Comparison of ENCODE assay signal across 19 cellular contexts in the genomic region with DNA sequence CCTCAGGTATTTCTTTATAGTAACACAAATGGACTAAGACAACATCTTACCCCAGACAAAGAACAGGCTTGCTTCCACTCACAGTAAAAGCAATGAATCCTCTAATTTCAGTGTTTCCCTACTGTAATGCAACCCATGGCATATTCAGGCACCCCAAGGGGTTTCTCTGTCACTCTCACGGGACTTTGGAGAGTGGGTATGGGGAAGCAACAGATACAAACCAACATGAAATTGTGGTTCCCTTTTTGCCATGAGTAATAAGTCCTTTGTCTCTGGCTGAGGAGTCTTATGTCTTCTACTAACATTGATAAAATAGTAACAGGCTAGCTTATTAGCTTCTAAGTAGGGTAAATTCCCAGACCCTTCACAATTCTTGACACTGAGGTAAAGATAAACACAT. TPM values are rescaled to one million over a fixed set of nuclear protein-coding genes. Genes with fewer than 3 reads are reported as not detected.
DNase-seq lines count a peak whose midpoint lies in the region; ATAC-seq and TF ChIP-seq lines count a peak whose summit lies in the region.
"Had no signal": no experiment of that assay in that cellular context is flagged by ENCODE, and none has a peak within 500 bp of the region (broad histone marks: within the 10 kb centered on the region; RNA-seq: fewer than 3 reads in every experiment).

No MANE protein-coding gene starts in this region.

- H3K36me3 Mint-ChIP-seq in mesothelial cell of epicardium, result no peaks in the 10 kb centered on the region
- H3K36me3 Mint-ChIP-seq: type B pancreatic cell had no signal

- intact Hi-C loops in Right ventricle myocardium inferior (cut with DNase I), result no loop called here
- intact Hi-C loops in left ventricle myocardium inferior (cut with micrococcal nuclease), result no loop called here
- intact Hi-C loops in left lung (cut with DNase I), result no loop called here

- H2AFZ ChIP-seq in OCI-LY3 (ENCODE audit: low read depth, low read length), result no peak overlapping the region

- H3K4me3 ChIP-seq in left ventricle myocardium inferior (no peak overlapping the region), OCI-LY3 (ENCODE audit: low read length) (no peak overlapping the region), left lung (no peak overlapping the region)

- H3K27me3 ChIP-seq in left ventricle myocardium inferior (ENCODE audit: low read depth), result no peaks in the 10 kb centered on the region
- H3K27me3 ChIP-seq in OCI-LY3 (ENCODE audit: low read depth, low read length), result peaks cover 7% of the 10 kb centered on the region; the same call in 1 of the 2 replicates
- no peaks in the 10 kb centered on the region for H3K27me3 ChIP-seq in left lung

- TF ChIP-seq CTCF in left ventricle myocardium inferior (IDR thresholded peaks at IDR 0.05; ENCODE audit: borderline replicate concordance) (no peak), OCI-LY3 (IDR thresholded peaks at IDR 0.05; ENCODE audit: low read depth, low read length) (no peak), left lung (IDR thresholded peaks at IDR 0.05) (no peak), mesothelial cell of epicardium (IDR thresholded peaks at IDR 0.05; ENCODE audit: unreplicated experiment) (no peak)

- H3K9me3 ChIP-seq in left ventricle myocardium inferior (replicated peaks) (no peaks in the 10 kb centered on the region), OCI-LY3 (ENCODE audit: insufficient read depth, low read length) (no peaks in the 10 kb centered on the region), left lung (no peaks in the 10 kb centered on the region)

- no peaks in the 10 kb centered on the region for H3K27me3 Mint-ChIP-seq in mesothelial cell of epicardium (ENCODE audit: low read depth)
- H3K27me3 Mint-ChIP-seq: type B pancreatic cell had no signal

- H3K27ac Mint-ChIP-seq in mesothelial cell of epicardium, result no peak overlapping the region
- H3K27ac Mint-ChIP-seq: activated T-helper 2 cell treated with anti-CD3 and anti-CD28 coated beads, Interferon-gamma antibody, Interleukin-2, Interleukin-4, amounts not matched to agents 10 μg/mL and 5 μg/mL and 100 μg/mL, durations not matched to agents 14 hours and 24 hours and 36 hours; type B pancreatic cell had no signal

- no peaks in the 10 kb centered on the region for H3K4me1 ChIP-seq in left ventricle myocardium inferior
- peaks cover 13% of the 10 kb centered on the region for H3K4me1 ChIP-seq in OCI-LY3 (ENCODE audit: low read length)
- H3K4me1 ChIP-seq in left lung, result peaks cover 0 to 36% of the 10 kb centered on the region in 2 donors

- peaks cover 1% of the 10 kb centered on the region for H3K4me1 Mint-ChIP-seq in mesothelial cell of epicardium

- H3K9me3 Mint-ChIP-seq in mesothelial cell of epicardium, result no peaks in the 10 kb centered on the region

- peak overlapping the region; percentile 20; the same call in 1 of the 2 replicates for H3K4me2 ChIP-seq in OCI-LY3 (ENCODE audit: low read length)

- DNase-seq in Right ventricle myocardium inferior (ENCODE audit: missing footprints), result no peak
- no peak for DNase-seq in left ventricle myocardium inferior
- no peak for DNase-seq in left lung
- DNase-seq in NCI-H146 treated with DMSO at 0.1 percent for 48 hours (lab: John Stamatoyannopoulos, UW; ENCODE audit: unreplicated experiment), result no peak
- no peak for DNase-seq in mesothelial cell of epicardium (ENCODE audit: low spot score in 2 of 2, unreplicated experiment in 2 of 2)
- no peak for DNase-seq in effector CD4-positive, alpha-beta T cell
- DNase-seq: aorta, left colon, NCI-H1930, PC-3, small intestine had no signal

- peak; percentile 39 for ATAC-seq in Right ventricle myocardium inferior
- peak; percentile 72 for ATAC-seq in left lung
- no peak for ATAC-seq in GM21717 (IDR thresholded peaks at IDR 0.05; ENCODE audit: unreplicated experiment)
- ATAC-seq: left colon, PC-3 had no signal

- H3K27ac ChIP-seq in left ventricle myocardium inferior (replicated peaks) (no peak overlapping the region), OCI-LY3 (ENCODE audit: low read length) (no peak overlapping the region), left lung (peak overlapping the region in 1 of 2 donors; percentile 75)
- H3K27ac ChIP-seq: VCaP had no signal

- H4K20me1 ChIP-seq in OCI-LY3 (ENCODE audit: insufficient read depth, low read length), result no peaks in the 10 kb centered on the region

- H3K9ac ChIP-seq in OCI-LY3 (ENCODE audit: low read length), result no peak overlapping the region

- H3K36me3 ChIP-seq in left ventricle myocardium inferior (no peaks in the 10 kb centered on the region), OCI-LY3 (replicated peaks; ENCODE audit: low read depth, low read length) (peaks cover 4% of the 10 kb centered on the region), left lung (no peaks in the 10 kb centered on the region)

- H3K4me3 Mint-ChIP-seq in mesothelial cell of epicardium, result no peak overlapping the region
- H3K4me3 Mint-ChIP-seq: type B pancreatic cell had no signal

- no peaks in the 10 kb centered on the region for H3K79me2 ChIP-seq in OCI-LY3 (ENCODE audit: low read length)

RNA-seq across cellular contexts. Expression of gene AOAH, which starts 51.4 kb away (rescaled TPM):
- 1.9 TPM for total RNA-seq in Right ventricle myocardium inferior
- total RNA-seq in left ventricle myocardium inferior, result 1.9 TPM
- 10 to 100 TPM; 13.4 to 28.2 TPM for total RNA-seq in left lung
- 0.40 to 0.89 TPM (median 0.45 TPM) in 3 replicates for total RNA-seq in mesothelial cell of epicardium
- total RNA-seq: chondrocyte, H1, LHCN-M2, PC-3 had no signal
